14 cellular contexts compared by ENCODE assay signal in the genomic region with DNA sequence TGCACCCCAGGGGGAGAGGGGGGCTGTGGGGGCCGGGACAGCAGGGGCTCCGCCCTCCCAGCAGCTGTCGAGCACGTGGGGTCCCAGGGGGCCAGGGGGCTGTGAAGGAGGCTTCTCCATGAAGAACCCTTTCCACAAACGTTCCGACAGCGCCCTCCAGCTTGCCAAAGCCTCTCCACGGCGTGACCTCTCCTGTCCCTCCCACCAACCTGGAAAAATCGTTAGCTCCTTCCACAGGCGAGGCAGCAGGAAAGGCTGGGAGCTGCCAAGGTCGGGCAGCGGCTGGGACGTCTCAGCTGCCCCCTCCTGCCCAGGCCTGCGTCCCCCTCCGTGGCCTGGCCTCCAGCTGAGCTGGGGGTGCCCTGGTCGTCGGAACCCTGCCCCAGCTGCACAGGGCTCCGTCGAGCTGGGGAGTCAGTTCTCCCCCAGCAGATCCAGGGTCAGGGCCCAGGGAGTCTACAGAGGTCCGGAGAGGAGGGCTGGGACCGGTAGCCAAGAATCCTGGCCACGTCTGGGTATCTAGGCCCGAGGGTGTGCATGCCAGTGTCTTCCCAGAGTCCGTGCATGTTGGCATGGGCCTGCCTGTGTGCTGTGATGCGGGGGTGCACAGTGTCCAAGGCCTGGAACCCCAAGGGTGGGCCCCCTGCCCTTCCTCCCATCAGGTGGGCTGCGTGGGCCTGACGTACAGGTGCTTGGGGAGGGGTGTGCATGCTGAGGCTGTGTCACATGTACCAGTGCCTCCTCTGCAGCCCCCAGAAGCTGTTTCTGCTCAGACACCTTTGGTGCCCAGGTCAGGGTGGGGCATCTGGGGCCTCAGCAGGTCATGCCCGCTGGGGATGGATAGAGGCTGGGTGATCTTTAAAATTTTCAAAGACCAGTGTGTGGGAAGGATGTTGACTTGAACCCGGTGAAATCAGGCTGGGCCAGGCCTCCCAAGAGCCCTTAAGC.
DNase-seq lines count a peak whose midpoint lies in the region; ATAC-seq, FAIRE-seq and TF ChIP-seq lines count a peak whose summit lies in the region.
"Had no signal": no experiment of that assay in that cellular context is flagged by ENCODE, and none has a peak within 500 bp of the region (broad histone marks: within the 10 kb centered on the region; RNA-seq: fewer than 3 reads in every experiment).

No MANE protein-coding gene starts in this region.

- POLR2A ChIA-PET in HepG2 (lab: Yijun Ruan, JAX) = no interaction called here

- intact Hi-C loops in HepG2 (cut with micrococcal nuclease; ENCODE audit: unreplicated experiment) (no loop called here), ovary (cut with DNase I) (loop anchor here in 1 of 4 donors (10.0 kb wide), 1 partner anchor 754 kb away; no protein-coding TSS in a partner anchor)

- H2AFZ ChIP-seq in HepG2 (ENCODE audit: low read length) = no peak overlapping the region

- no peak overlapping the region; a peak in 2 of 22 replicates for H3K9ac ChIP-seq in BLaER1 treated with 17β-estradiol and CSF1 and Interleukin-3, amounts not matched to agents 10 nM and 100 nM
- no peak overlapping the region for H3K9ac ChIP-seq in HepG2 (ENCODE audit: insufficient read depth, low read depth, low read length)

- TF ChIP-seq POLR2A in HepG2 (IDR thresholded peaks at IDR 0.05; ENCODE audit: insufficient read depth in 1 of 2, low read depth in 2 of 2, low read length in 2 of 2) (no peak), ovary (IDR thresholded peaks at IDR 0.05) (no peak)

- H3K4me2 ChIP-seq in BLaER1 treated with 17β-estradiol and CSF1 and Interleukin-3, amounts not matched to agents 10 nM and 100 nM = peak overlapping the region in 8 of 11 experiments; percentile 45 to 86 (median 65); a peak in 14 of 22 replicates
- no peak overlapping the region for H3K4me2 ChIP-seq in HepG2 (ENCODE audit: low read depth, low read length)

- H3K27ac ChIP-seq in BLaER1 treated with 17β-estradiol and CSF1 and Interleukin-3, amounts not matched to agents 10 nM and 100 nM = no peak overlapping the region
- no peak overlapping the region for H3K27ac ChIP-seq in SJCRH30
- H3K27ac ChIP-seq in HepG2 (ENCODE audit: extremely low read length, insufficient read depth, low read length) = no peak overlapping the region
- H3K27ac ChIP-seq in ovary = no peak overlapping the region

- ATAC-seq in HepG2 = no peak

- TF ChIP-seq EP300 in HepG2 (IDR thresholded peaks at IDR 0.05; ENCODE audit: low read depth in 2 of 2, low read length in 2 of 2) = no peak
- no peak for TF ChIP-seq EP300 in HepG2 (CRISPR knock-in tag; IDR thresholded peaks at IDR 0.05; ENCODE audit: borderline replicate concordance)
- TF ChIP-seq EP300 in ovary (IDR thresholded peaks at IDR 0.05) = no peak

- in situ Hi-C loops in HepG2 (cut with HindIII; ENCODE audit: extremely low pct_ligation_motif_present, low pct_unique_long_range_greater_than_20kb) (no loop called here), GM13976 (cut with MboI; ENCODE audit: low sequenced_read_pairs, unreplicated experiment) (no loop called here)

- WGBS in HepG2 (ENCODE audit: low lambda C conversion rate) = 100% methylated on average over 1 of the region's 30 CpGs
- WGBS in ovary, 3 donors = 23 to 32% (median 29%) methylated on average over 22 to 30 of the region's 30 CpGs

- no peak for FAIRE-seq in HepG2 (lab: Jason Lieb, UNC)

- CTCF ChIA-PET in HepG2 (lab: Yijun Ruan, JAX; ENCODE audit: low intra/inter-chr PET ratio, low total read pairs) = no interaction called here

- no peaks in the 10 kb centered on the region for H3K9me3 ChIP-seq in BLaER1 treated with 17β-estradiol and CSF1 and Interleukin-3, amounts not matched to agents 10 nM and 100 nM (replicated peaks in 1 of 11)
- no peaks in the 10 kb centered on the region for H3K9me3 ChIP-seq in SJCRH30 (replicated peaks)
- no peaks in the 10 kb centered on the region for H3K9me3 ChIP-seq in HepG2 (ENCODE audit: low read length)
- no peaks in the 10 kb centered on the region for H3K9me3 ChIP-seq in ovary
- H3K9me3 ChIP-seq: HAP-1 had no signal

- TF ChIP-seq CTCF in HepG2 (CRISPR knock-in tag; IDR thresholded peaks at IDR 0.05) (0 out of 2 replicates have a peak, but pooled peaks have one; percentile 6), ovary (IDR thresholded peaks at IDR 0.05) (no peak), GM13976 (IDR thresholded peaks at IDR 0.05; ENCODE audit: borderline replicate concordance, control extremely low read depth, extremely low read depth, insufficient read depth, missing control alignments) (no peak)

- H3K79me2 ChIP-seq in HepG2 (ENCODE audit: insufficient read depth, low read length) = no peaks in the 10 kb centered on the region

- H4K20me1 ChIP-seq in BLaER1 treated with 17β-estradiol and CSF1 and Interleukin-3, amounts not matched to agents 10 nM and 100 nM = peaks cover 0 to 27% (median 0%) of the 10 kb centered on the region in 11 experiments; a peak in 2 of 22 replicates
- H4K20me1 ChIP-seq in HepG2 (ENCODE audit: insufficient read depth, low read length) = no peaks in the 10 kb centered on the region

- no peak for TF ChIP-seq RAD21 in HepG2 (CRISPR knock-in tag; IDR thresholded peaks at IDR 0.05)

- no TSS peak for BruUV-seq in HepG2 (replicated peaks; lab: Mats Ljungman, UMichigan)

- H3K4me3 ChIP-seq in BLaER1 treated with 17β-estradiol and CSF1 and Interleukin-3, amounts not matched to agents 10 nM and 100 nM = no peak overlapping the region
- H3K4me3 ChIP-seq in SJCRH30 (no peak overlapping the region), HepG2 (replicated peaks in 1 of 3; ENCODE audit: insufficient read depth in 1 of 3, low read depth in 2 of 3, low read length in 3 of 3) (no peak overlapping the region), ovary (no peak overlapping the region)
- H3K4me3 ChIP-seq: HAP-1 had no signal

- H3K4me1 ChIP-seq in BLaER1 treated with 17β-estradiol and CSF1 and Interleukin-3, amounts not matched to agents 10 nM and 100 nM = peaks cover 0 to 66% (median 39%) of the 10 kb centered on the region in 10 experiments; a peak in 17 of 20 replicates
- H3K4me1 ChIP-seq in SJCRH30 (peaks cover 10% of the 10 kb centered on the region; the same call in 1 of the 2 replicates), HepG2 (ENCODE audit: insufficient read depth, low read length) (peaks cover 14% of the 10 kb centered on the region), ovary (ENCODE audit: insufficient read depth) (no peaks in the 10 kb centered on the region)
- H3K4me1 ChIP-seq: HAP-1 had no signal

- no peaks in the 10 kb centered on the region for H3K36me3 ChIP-seq in BLaER1 treated with 17β-estradiol and CSF1 and Interleukin-3, amounts not matched to agents 10 nM and 100 nM
- H3K36me3 ChIP-seq in SJCRH30 (no peaks in the 10 kb centered on the region), HepG2 (replicated peaks in 1 of 2; ENCODE audit: control insufficient read depth in 1 of 2, insufficient read depth in 2 of 2, low read length in 2 of 2) (no peaks in the 10 kb centered on the region), ovary (no peaks in the 10 kb centered on the region)
- H3K36me3 ChIP-seq: HAP-1 had no signal

- DNase-seq in NCI-H1436 (lab: John Stamatoyannopoulos, UW) (peak; percentile 26), NCI-H1436 treated with DMSO at 0.1 percent for 48 hours (lab: John Stamatoyannopoulos, UW) (no peak), SJCRH30 (peak; percentile 74 to 75), HepG2 (ENCODE audit: low spot score) (no peak), ovary (no peak), GM13976 (ENCODE audit: low spot score) (no peak)
- DNase-seq in activated effector memory CD4-positive, alpha-beta T cell treated with Interleukin-2 at 50 U/mL for 16 hours = no peak
- DNase-seq: CD4-positive, alpha-beta T cell; KG1; NCI-H1092; NCI-H1694 treated with DMSO at 0.1 percent for 48 hours; OCI-M1 had no signal

- H3K27me3 ChIP-seq in BLaER1 treated with 17β-estradiol and CSF1 and Interleukin-3, amounts not matched to agents 10 nM and 100 nM = peaks cover 0 to 32% (median 23%) of the 10 kb centered on the region in 11 experiments; a peak in 20 of 22 replicates
- no peaks in the 10 kb centered on the region for H3K27me3 ChIP-seq in SJCRH30
- peaks cover 12 to 62% of the 10 kb centered on the region in 2 experiments; a peak in 4 of 5 replicates for H3K27me3 ChIP-seq in HepG2 (ENCODE audit: control insufficient read depth in 1 of 2, insufficient read depth in 2 of 2, low read length in 2 of 2)
- H3K27me3 ChIP-seq in ovary = no peaks in the 10 kb centered on the region

TF ChIP-seq in HepG2, 621 proteins besides CTCF, POLR2A, EP300 and RAD21 (continues in another document):
- no peak for TF ChIP-seq POLR2AphosphoS2 (IDR thresholded peaks at IDR 0.05; ENCODE audit: low read depth, low read length)
- TF ChIP-seq TCF12 (IDR thresholded peaks at IDR 0.05) = no peak
- TF ChIP-seq TCF12 (CRISPR knock-in tag; IDR thresholded peaks at IDR 0.05) = no peak
- no peak for TF ChIP-seq USF2 (IDR thresholded peaks at IDR 0.05; ENCODE audit: low read depth, low read length)
- TF ChIP-seq USF2 (CRISPR knock-in tag; IDR thresholded peaks at IDR 0.05; ENCODE audit: borderline replicate concordance) = no peak
- TF ChIP-seq REPIN1 (CRISPR knock-in tag; IDR thresholded peaks at IDR 0.05; ENCODE audit: borderline replicate concordance, low read depth) = no peak
- TF ChIP-seq ZNF558 (CRISPR knock-in tag; IDR thresholded peaks at IDR 0.05; ENCODE audit: borderline replicate concordance) = no peak
- TF ChIP-seq XRCC5 (optimal IDR thresholded peaks at IDR 0.05; ENCODE audit: low read length) = no peak

Comparison
In these comparisons a context has a peak if more than half of its experiments do, and no peak if none do; other contexts are left out.
1. DNase-seq: peak in NCI-H1436 (single experiment) and SJCRH30 (2 of 2); none in NCI-H1436 treated with DMSO at 0.1 percent for 48 hours (single experiment), HepG2 (single experiment), ovary (0 of 5), activated effector memory CD4-positive, alpha-beta T cell treated with Interleukin-2 at 50 U/mL for 16 hours (single experiment) and GM13976 (single experiment).